1 cellular context compared by ENCODE assay signal in genomic region chr22:36036167-36036624, GRCh38.
TF ChIP-seq lines count a peak whose summit lies in the region.

No MANE protein-coding gene starts in this region.

TF ChIP-seq in SK-N-SH, 30 proteins besides CTCF, POLR2A, EP300 and RAD21 (continued from another document):
- no peak for TF ChIP-seq REST (IDR thresholded peaks at IDR 0.05; ENCODE audit: low read depth, low read length)
- no peak for TF ChIP-seq PBX3 (IDR thresholded peaks at IDR 0.05)
- TF ChIP-seq SMC3 (IDR thresholded peaks at IDR 0.05; ENCODE audit: low read depth, low read length), result no peak
- no peak for TF ChIP-seq JUND (IDR thresholded peaks at IDR 0.05)
- TF ChIP-seq MEF2A (IDR thresholded peaks at IDR 0.05; ENCODE audit: borderline replicate concordance, low read depth), result no peak
- no peak for TF ChIP-seq YY1 (IDR thresholded peaks at IDR 0.05; ENCODE audit: low read depth)
- 0 out of 2 replicates have a peak, but pooled peaks have one; percentile 27 for TF ChIP-seq TCF12 (IDR thresholded peaks at IDR 0.05)
- TF ChIP-seq TEAD4 (IDR thresholded peaks at IDR 0.05; ENCODE audit: borderline replicate concordance, insufficient read depth), result no peak
- no peak for TF ChIP-seq RFX5 (IDR thresholded peaks at IDR 0.05; ENCODE audit: low read length)
- no peak for TF ChIP-seq USF2 (IDR thresholded peaks at IDR 0.05; ENCODE audit: borderline replicate concordance, low read depth, low read length)
- TF ChIP-seq FOXJ3 (CRISPR knock-in tag; IDR thresholded peaks at IDR 0.05), result no peak
- TF ChIP-seq, protein P1, sequence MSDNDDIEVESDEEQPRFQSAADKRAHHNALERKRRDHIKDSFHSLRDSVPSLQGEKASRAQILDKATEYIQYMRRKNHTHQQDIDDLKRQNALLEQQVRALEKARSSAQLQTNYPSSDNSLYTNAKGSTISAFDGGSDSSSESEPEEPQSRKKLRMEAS (IDR thresholded peaks at IDR 0.05; ENCODE audit: low read depth), result peak; percentile 69
- peak; percentile 68; the same call in 1 of the 2 replicates for TF ChIP-seq MXI1 (IDR thresholded peaks at IDR 0.05; ENCODE audit: low read depth, low read length)
- no peak for TF ChIP-seq NFIC (IDR thresholded peaks at IDR 0.05; ENCODE audit: borderline replicate concordance)
- TF ChIP-seq CHD2 (IDR thresholded peaks at IDR 0.05; ENCODE audit: low read length, partially characterized antibody), result peak; percentile 51
- no peak for TF ChIP-seq EZH2phosphoT487 (IDR thresholded peaks at IDR 0.05; ENCODE audit: borderline replicate concordance, low read depth)
- TF ChIP-seq, protein P2, sequence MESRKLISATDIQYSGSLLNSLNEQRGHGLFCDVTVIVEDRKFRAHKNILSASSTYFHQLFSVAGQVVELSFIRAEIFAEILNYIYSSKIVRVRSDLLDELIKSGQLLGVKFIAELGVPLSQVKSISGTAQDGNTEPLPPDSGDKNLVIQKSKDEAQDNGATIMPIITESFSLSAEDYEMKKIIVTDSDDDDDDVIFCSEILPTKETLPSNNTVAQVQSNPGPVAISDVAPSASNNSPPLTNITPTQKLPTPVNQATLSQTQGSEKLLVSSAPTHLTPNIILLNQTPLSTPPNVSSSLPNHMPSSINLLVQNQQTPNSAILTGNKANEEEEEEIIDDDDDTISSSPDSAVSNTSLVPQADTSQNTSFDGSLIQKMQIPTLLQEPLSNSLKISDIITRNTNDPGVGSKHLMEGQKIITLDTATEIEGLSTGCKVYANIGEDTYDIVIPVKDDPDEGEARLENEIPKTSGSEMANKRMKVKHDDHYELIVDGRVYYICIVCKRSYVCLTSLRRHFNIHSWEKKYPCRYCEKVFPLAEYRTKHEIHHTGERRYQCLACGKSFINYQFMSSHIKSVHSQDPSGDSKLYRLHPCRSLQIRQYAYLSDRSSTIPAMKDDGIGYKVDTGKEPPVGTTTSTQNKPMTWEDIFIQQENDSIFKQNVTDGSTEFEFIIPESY (IDR thresholded peaks at IDR 0.05; ENCODE audit: borderline replicate concordance, low read depth), result no peak
- TF ChIP-seq RXRA (IDR thresholded peaks at IDR 0.05; ENCODE audit: borderline replicate concordance, low read depth), result no peak
